1 cellular context compared by ENCODE assay signal in genomic region chr2:221969087-221969829, GRCh38.
TF ChIP-seq lines count a peak whose summit lies in the region.

No MANE protein-coding gene starts in this region.

TF ChIP-seq in WTC11, 78 proteins besides CTCF, POLR2A, EP300 and RAD21 (continued from another document):
- TF ChIP-seq, protein P1, sequence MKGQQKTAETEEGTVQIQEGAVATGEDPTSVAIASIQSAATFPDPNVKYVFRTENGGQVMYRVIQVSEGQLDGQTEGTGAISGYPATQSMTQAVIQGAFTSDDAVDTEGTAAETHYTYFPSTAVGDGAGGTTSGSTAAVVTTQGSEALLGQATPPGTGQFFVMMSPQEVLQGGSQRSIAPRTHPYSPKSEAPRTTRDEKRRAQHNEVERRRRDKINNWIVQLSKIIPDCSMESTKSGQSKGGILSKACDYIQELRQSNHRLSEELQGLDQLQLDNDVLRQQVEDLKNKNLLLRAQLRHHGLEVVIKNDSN (CRISPR knock-in tag; IDR thresholded peaks at IDR 0.05), result no peak
- TF ChIP-seq FOXP1 (CRISPR knock-in tag; IDR thresholded peaks at IDR 0.05; ENCODE audit: borderline replicate concordance), result no peak
